18 cellular contexts compared by ENCODE assay signal in genomic region chr22:42745118-42745517, GRCh38. TPM values are rescaled to one million over a fixed set of nuclear protein-coding genes. Genes with fewer than 3 reads are reported as not detected.
DNase-seq lines count a peak whose midpoint lies in the region; ATAC-seq and TF ChIP-seq lines count a peak whose summit lies in the region.
"Had no signal": no experiment of that assay in that cellular context is flagged by ENCODE, and none has a peak within 500 bp of the region (broad histone marks: within the 10 kb centered on the region; RNA-seq: fewer than 3 reads in every experiment).

No MANE protein-coding gene starts in this region.

- peak overlapping the region; percentile 66 for H3K27ac Mint-ChIP-seq in HFFc6
- H3K27ac Mint-ChIP-seq in CD4-positive, alpha-beta memory T cell: no peak overlapping the region
- H3K27ac Mint-ChIP-seq: activated CD8-positive, alpha-beta T cell treated with anti-CD3 and anti-CD28 coated beads for 36 hours; stimulated activated effector memory CD8-positive, alpha-beta T cell treated with anti-CD3 and anti-CD28 coated beads, Interleukin-12 subunit alpha, Interleukin-12 subunit beta, amount 100 ng/mL, for 72 hours had no signal

- peaks cover 7% of the 10 kb centered on the region for H3K27me3 Mint-ChIP-seq in HFFc6 (ENCODE audit: insufficient read depth)
- H3K27me3 Mint-ChIP-seq in CD4-positive, alpha-beta memory T cell: peaks cover 6 to 14% of the 10 kb centered on the region in 2 donors
- H3K27me3 Mint-ChIP-seq: activated CD8-positive, alpha-beta T cell treated with anti-CD3 and anti-CD28 coated beads for 36 hours had no signal

- no TSS peak for BruUV-seq in mammary epithelial cell (replicated peaks; lab: Mats Ljungman, UMichigan)

- ATAC-seq in lower lobe of right lung (no peak), psoas muscle (no peak)
- ATAC-seq: activated CD8-positive, alpha-beta T cell treated with anti-CD3 and anti-CD28 coated beads for 36 hours; left colon; stimulated activated effector memory CD8-positive, alpha-beta T cell treated with anti-CD3 and anti-CD28 coated beads, Interleukin-12 subunit alpha, Interleukin-12 subunit beta, amount 100 ng/mL, for 72 hours had no signal

- H3K4me3 ChIP-seq in mammary epithelial cell (replicated peaks in 1 of 3; ENCODE audit: insufficient read depth in 1 of 3, low read depth in 2 of 3, low read length in 3 of 3): no peak overlapping the region
- no peak overlapping the region for H3K4me3 ChIP-seq in lower lobe of right lung
- H3K4me3 ChIP-seq in CD4-positive, alpha-beta memory T cell (ENCODE audit: low read length in 2 of 2): no peak overlapping the region
- H3K4me3 ChIP-seq in psoas muscle: no peak overlapping the region
- H3K4me3 ChIP-seq: coronary artery, Peyer's patch had no signal

- DNase-seq in AG20443 (ENCODE audit: low spot score): peak; percentile 48
- peak; percentile 34 for DNase-seq in HFFc6
- DNase-seq in mammary epithelial cell: peak; percentile 41
- no peak for DNase-seq in lower lobe of right lung
- DNase-seq in NCI-H1048 (lab: John Stamatoyannopoulos, UW): no peak
- no peak for DNase-seq in CD4-positive, alpha-beta memory T cell
- no peak for DNase-seq in pons (ENCODE audit: low spot score)
- DNase-seq in psoas muscle: no peak
- DNase-seq: activated CD8-positive, alpha-beta T cell treated with anti-CD3 and anti-CD28 coated beads for 36 hours; activated naive CD4-positive, alpha-beta T cell; left colon; NCI-H345; Peyer's patch; stimulated activated CD4-positive, alpha-beta T cell treated with anti-CD3 and anti-CD28 coated beads, Interleukin-2, amount 100 ng/mL, for 24 hours; T1000 had no signal

- TF ChIP-seq CTCF in HFFc6 (IDR thresholded peaks at IDR 0.05): no peak
- no peak for TF ChIP-seq CTCF in mammary epithelial cell (conservative IDR thresholded peaks at IDR 0.05 in 1 of 2, IDR thresholded peaks at IDR 0.05 in 1 of 2; ENCODE audit: extremely low read depth in 1 of 2, insufficient read depth in 1 of 2, low read depth in 1 of 2, low read length in 2 of 2)
- no peak for TF ChIP-seq CTCF in lower lobe of right lung (IDR thresholded peaks at IDR 0.05)
- no peak for TF ChIP-seq CTCF in psoas muscle (IDR thresholded peaks at IDR 0.05)

- H3K9me3 ChIP-seq in mammary epithelial cell (replicated peaks; ENCODE audit: insufficient read depth, low read length): no peaks in the 10 kb centered on the region
- no peaks in the 10 kb centered on the region for H3K9me3 ChIP-seq in lower lobe of right lung
- no peaks in the 10 kb centered on the region for H3K9me3 ChIP-seq in CD4-positive, alpha-beta memory T cell (ENCODE audit: control insufficient read depth in 1 of 2, low read length in 2 of 2)
- H3K9me3 ChIP-seq in psoas muscle: no peaks in the 10 kb centered on the region
- H3K9me3 ChIP-seq: Peyer's patch had no signal

- in situ Hi-C loops in mammary epithelial cell (cut with MboI; ENCODE audit: low sequenced_read_pairs in 2 of 2): no loop called here

- 67% methylated on average over 3 of the region's 11 CpGs for WGBS in mammary epithelial cell (ENCODE audit: low coverage, missing lambda C conversion rate)
- WGBS in psoas muscle, 3 donors: 88 to 93% (median 88%) methylated on average over 11 of the region's 11 CpGs

- H3K4me1 Mint-ChIP-seq in HFFc6 (ENCODE audit: low read depth): peaks cover 42% of the 10 kb centered on the region
- no peaks in the 10 kb centered on the region for H3K4me1 Mint-ChIP-seq in CD4-positive, alpha-beta memory T cell
- H3K4me1 Mint-ChIP-seq: stimulated activated effector memory CD8-positive, alpha-beta T cell treated with anti-CD3 and anti-CD28 coated beads, Interleukin-12 subunit alpha, Interleukin-12 subunit beta, amount 100 ng/mL, for 72 hours had no signal

- H3K4me3 Mint-ChIP-seq in HFFc6: no peak overlapping the region
- no peak overlapping the region for H3K4me3 Mint-ChIP-seq in CD4-positive, alpha-beta memory T cell
- H3K4me3 Mint-ChIP-seq: activated CD8-positive, alpha-beta T cell treated with anti-CD3 and anti-CD28 coated beads for 36 hours; stimulated activated effector memory CD8-positive, alpha-beta T cell treated with anti-CD3 and anti-CD28 coated beads, Interleukin-12 subunit alpha, Interleukin-12 subunit beta, amount 100 ng/mL, for 72 hours had no signal

- H4K20me1 ChIP-seq in mammary epithelial cell (ENCODE audit: insufficient read depth, low read length): no peaks in the 10 kb centered on the region

- H3K36me3 ChIP-seq in mammary epithelial cell (ENCODE audit: insufficient read depth, low read length): no peaks in the 10 kb centered on the region
- no peaks in the 10 kb centered on the region for H3K36me3 ChIP-seq in lower lobe of right lung
- H3K36me3 ChIP-seq in CD4-positive, alpha-beta memory T cell (ENCODE audit: insufficient read depth, low read length): no peaks in the 10 kb centered on the region
- H3K36me3 ChIP-seq in psoas muscle (ENCODE audit: insufficient read depth in 1 of 2, low read depth in 1 of 2): no peaks in the 10 kb centered on the region
- H3K36me3 ChIP-seq: Peyer's patch had no signal

- intact Hi-C loops in mammary epithelial cell (cut with micrococcal nuclease) (no loop called here), lower lobe of right lung (cut with DNase I) (no loop called here), psoas muscle (cut with DNase I) (no loop called here)
- intact Hi-C loops in CD4-positive, alpha-beta memory T cell (cut with micrococcal nuclease): no loop called here

- dilution Hi-C loops in mammary epithelial cell (cut with HindIII; ENCODE audit: low sequenced_read_pairs): loop anchor here (5.0 kb wide), 2 partner anchors 78 to 113 kb away; no protein-coding TSS in a partner anchor

- H2AFZ ChIP-seq in mammary epithelial cell (ENCODE audit: low read depth, low read length): peak overlapping the region; percentile 32

- POLR2A ChIA-PET in CD4-positive, alpha-beta memory T cell (lab: Charles Lee; ENCODE audit: partially characterized antibody): no interaction called here

- H3K27me3 ChIP-seq in mammary epithelial cell (ENCODE audit: insufficient read depth, low read length) (no peaks in the 10 kb centered on the region), lower lobe of right lung (ENCODE audit: low read depth) (no peaks in the 10 kb centered on the region), psoas muscle (ENCODE audit: insufficient read depth in 3 of 3, low read length in 2 of 3) (no peaks in the 10 kb centered on the region)
- no peaks in the 10 kb centered on the region for H3K27me3 ChIP-seq in CD4-positive, alpha-beta memory T cell (ENCODE audit: insufficient read depth, low read length)
- H3K27me3 ChIP-seq: Peyer's patch had no signal

- H3K36me3 Mint-ChIP-seq in HFFc6 (ENCODE audit: low read depth): no peaks in the 10 kb centered on the region
- no peaks in the 10 kb centered on the region for H3K36me3 Mint-ChIP-seq in CD4-positive, alpha-beta memory T cell
- H3K36me3 Mint-ChIP-seq: stimulated activated effector memory CD8-positive, alpha-beta T cell treated with anti-CD3 and anti-CD28 coated beads, Interleukin-12 subunit alpha, Interleukin-12 subunit beta, amount 100 ng/mL, for 72 hours had no signal

- no peaks in the 10 kb centered on the region for H3K79me2 ChIP-seq in mammary epithelial cell (ENCODE audit: insufficient read depth, low read length)

- H3K4me1 ChIP-seq in mammary epithelial cell (ENCODE audit: insufficient read depth, low read length) (peaks cover 27% of the 10 kb centered on the region), lower lobe of right lung (peaks cover 41% of the 10 kb centered on the region), psoas muscle (no peaks in the 10 kb centered on the region)
- no peaks in the 10 kb centered on the region for H3K4me1 ChIP-seq in CD4-positive, alpha-beta memory T cell (ENCODE audit: insufficient read depth, low read length)

- H3K9me3 Mint-ChIP-seq in HFFc6: no peaks in the 10 kb centered on the region
- no peaks in the 10 kb centered on the region for H3K9me3 Mint-ChIP-seq in CD4-positive, alpha-beta memory T cell
- H3K9me3 Mint-ChIP-seq: activated CD8-positive, alpha-beta T cell treated with anti-CD3 and anti-CD28 coated beads for 36 hours; stimulated activated effector memory CD8-positive, alpha-beta T cell treated with anti-CD3 and anti-CD28 coated beads, Interleukin-12 subunit alpha, Interleukin-12 subunit beta, amount 100 ng/mL, for 72 hours had no signal

- H3K4me2 ChIP-seq in mammary epithelial cell (ENCODE audit: insufficient read depth, low read depth, low read length): no peak overlapping the region

- H3K27ac ChIP-seq in mammary epithelial cell (ENCODE audit: insufficient read depth, low read depth, low read length): no peak overlapping the region
- H3K27ac ChIP-seq in lower lobe of right lung: peak overlapping the region; percentile 24
- H3K27ac ChIP-seq in CD4-positive, alpha-beta memory T cell (ENCODE audit: low read depth, low read length): no peak overlapping the region
- no peak overlapping the region for H3K27ac ChIP-seq in psoas muscle
- H3K27ac ChIP-seq: coronary artery, HL-60 had no signal

- no peak overlapping the region for H3K9ac ChIP-seq in mammary epithelial cell (ENCODE audit: insufficient read depth, low read length)

- CTCF ChIA-PET in mammary epithelial cell (lab: Charles Lee; ENCODE audit: low non-redundant PET): no interaction called here
- CTCF ChIA-PET in CD4-positive, alpha-beta memory T cell (lab: Charles Lee; ENCODE audit: partially characterized antibody): no interaction called here

RNA-seq across cellular contexts. Expression of gene A4GALT, which starts 24.4 kb away (rescaled TPM):
- 10 to 100 TPM; 12.2 to 14.3 (median 13.1) TPM for total RNA-seq in HFFc6 (2021; fragmentation: NEBNext Ultra II Directional; extraction: Animal tissue kit (Norgen Biotek cat#: 25700))
- total RNA-seq in mammary epithelial cell (1 to 10 TPM; 2.5 to 3.0 TPM), lower lobe of right lung (19.4 TPM), psoas muscle (10 to 100 TPM; 11.2 to 28.8 (median 18.3) TPM)
- polyA plus RNA-seq in mammary epithelial cell (3.7 TPM), psoas muscle (10 to 100 TPM in 2 of 3 donors, 1 to 10 TPM in 1; 6.5 to 24.7 (median 13.0) TPM)
- polyA minus RNA-seq in mammary epithelial cell: 1.4 TPM
- total RNA-seq in CD4-positive, alpha-beta memory T cell: under 1 TPM in 1 of 2 experiments, not detected in 1; 0.15 TPM
- not detected for polyA plus RNA-seq in CD4-positive, alpha-beta memory T cell

Comparison
In these comparisons a context has a peak if more than half of its experiments do, and no peak if none do; other contexts are left out.
1. DNase-seq: peak in AG20443 (single experiment), HFFc6 (single experiment) and mammary epithelial cell (single experiment); none in lower lobe of right lung (single experiment), NCI-H1048 (single experiment), CD4-positive, alpha-beta memory T cell (0 of 5), pons (single experiment) and psoas muscle (0 of 2).